10 cellular contexts compared by ENCODE assay signal in the genomic region with DNA sequence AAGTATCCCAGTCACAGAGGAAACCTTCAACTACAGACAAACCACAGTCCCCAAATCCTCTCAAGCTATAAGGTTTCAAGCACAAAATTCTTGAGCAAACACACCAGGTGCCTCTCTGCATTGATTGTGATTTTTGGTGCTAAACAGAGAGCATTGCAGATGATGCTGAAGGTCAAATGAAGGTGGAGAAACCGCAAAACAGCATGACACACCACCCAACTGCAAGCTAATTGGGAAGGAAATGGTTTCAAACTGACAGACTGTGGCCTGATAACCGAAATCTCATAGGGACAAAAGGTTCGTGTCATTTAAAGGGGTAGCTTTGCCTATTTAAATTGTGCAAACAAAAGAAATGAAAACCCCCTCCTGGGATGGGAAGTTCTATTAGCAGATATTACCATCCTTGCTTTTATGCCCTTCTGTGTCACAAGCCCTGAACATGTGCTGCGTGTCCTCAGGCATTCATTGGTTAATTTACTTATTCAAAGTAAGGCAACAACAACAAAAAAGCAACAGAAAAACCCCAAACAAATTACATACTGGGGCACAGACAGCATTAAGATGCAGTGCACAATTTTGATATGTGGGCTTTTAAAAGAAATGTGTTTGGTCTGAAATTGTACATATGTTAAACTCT.
DNase-seq lines count a peak whose midpoint lies in the region; ATAC-seq and TF ChIP-seq lines count a peak whose summit lies in the region.
"Had no signal": no experiment of that assay in that cellular context is flagged by ENCODE, and none has a peak within 500 bp of the region (broad histone marks: within the 10 kb centered on the region; RNA-seq: fewer than 3 reads in every experiment).

No MANE protein-coding gene starts in this region.

- H3K27me3 ChIP-seq in adrenal gland: no peaks in the 10 kb centered on the region
- no peaks in the 10 kb centered on the region for H3K27me3 ChIP-seq in HAP-1 (ENCODE audit: low read depth)

- no peak overlapping the region for H3K27ac ChIP-seq in adrenal gland

- CTCF ChIA-PET in activated CD8-positive, alpha-beta T cell treated with anti-CD3 and anti-CD28 coated beads for 36 hours (lab: Charles Lee): no interaction called here

- H3K4me1 Mint-ChIP-seq in activated CD8-positive, alpha-beta T cell treated with anti-CD3 and anti-CD28 coated beads for 36 hours (ENCODE audit: low read depth): peaks cover 7% of the 10 kb centered on the region
- H3K4me1 Mint-ChIP-seq: memory B cell had no signal

- no peaks in the 10 kb centered on the region for H3K36me3 ChIP-seq in adrenal gland (replicated peaks in 1 of 2)
- no peaks in the 10 kb centered on the region for H3K36me3 ChIP-seq in HAP-1 (replicated peaks)

- POLR2A ChIA-PET in activated CD8-positive, alpha-beta T cell treated with anti-CD3 and anti-CD28 coated beads for 36 hours (lab: Charles Lee): no interaction called here

- no peak for TF ChIP-seq CTCF in GM13977 (IDR thresholded peaks at IDR 0.05; ENCODE audit: extremely low read depth, insufficient read depth, missing control alignments)
- no peak for TF ChIP-seq CTCF in activated CD8-positive, alpha-beta T cell treated with anti-CD3 and anti-CD28 coated beads for 36 hours (IDR thresholded peaks at IDR 0.05)
- TF ChIP-seq CTCF in adrenal gland (IDR thresholded peaks at IDR 0.05): no peak

- H3K9me3 ChIP-seq in adrenal gland (replicated peaks in 1 of 3) (peaks cover 0 to 6% (median 0%) of the 10 kb centered on the region in 3 donors), HAP-1 (no peaks in the 10 kb centered on the region)

- H3K4me3 Mint-ChIP-seq in activated CD8-positive, alpha-beta T cell treated with anti-CD3 and anti-CD28 coated beads for 36 hours: no peak overlapping the region
- H3K4me3 Mint-ChIP-seq: memory B cell had no signal

- H3K9me3 Mint-ChIP-seq in activated CD8-positive, alpha-beta T cell treated with anti-CD3 and anti-CD28 coated beads for 36 hours: no peaks in the 10 kb centered on the region
- H3K9me3 Mint-ChIP-seq: memory B cell had no signal

- no peak for TF ChIP-seq POLR2A in adrenal gland (IDR thresholded peaks at IDR 0.05)

- DNase-seq in GM13977 (ENCODE audit: low spot score) (peak; percentile 36), SW480 (ENCODE audit: low spot score) (no peak), adrenal gland (no peak), islet precursor cell (no peak), HAP-1 (ENCODE audit: low spot score in 2 of 2) (no peak)
- peak; percentile 34 for DNase-seq in activated CD8-positive, alpha-beta T cell treated with anti-CD3 and anti-CD28 coated beads for 36 hours
- DNase-seq: cerebellar nuclear complex had no signal

- H3K4me1 ChIP-seq in adrenal gland (replicated peaks in 1 of 2) (no peaks in the 10 kb centered on the region), HAP-1 (peaks cover 14% of the 10 kb centered on the region)

- in situ Hi-C loops in GM13977 (cut with MboI; ENCODE audit: low pct_unique_long_range_greater_than_20kb, low sequenced_read_pairs, unreplicated experiment): no loop called here
- in situ Hi-C loops in HAP-1 (cut with MboI; ENCODE audit: low sequenced_read_pairs): no loop called here

- intact Hi-C loops in activated CD8-positive, alpha-beta T cell treated with anti-CD3 and anti-CD28 coated beads for 36 hours (cut with micrococcal nuclease): no loop called here
- intact Hi-C loops in adrenal gland (cut with DNase I): no loop called here

- WGBS in adrenal gland, 4 donors: 62 to 76% (median 65%) methylated on average over 4 of the region's 4 CpGs

- no peak overlapping the region for H3K27ac Mint-ChIP-seq in activated CD8-positive, alpha-beta T cell treated with anti-CD3 and anti-CD28 coated beads for 36 hours
- H3K27ac Mint-ChIP-seq: memory B cell had no signal

- ATAC-seq in GM21367 (IDR thresholded peaks at IDR 0.05; ENCODE audit: unreplicated experiment): peak; percentile 79
- peak; percentile 67 for ATAC-seq in HG03439 (IDR thresholded peaks at IDR 0.05; ENCODE audit: unreplicated experiment)
- ATAC-seq in activated CD8-positive, alpha-beta T cell treated with anti-CD3 and anti-CD28 coated beads for 36 hours: peak; percentile 45

- H3K27me3 Mint-ChIP-seq in activated CD8-positive, alpha-beta T cell treated with anti-CD3 and anti-CD28 coated beads for 36 hours: peaks cover 4% of the 10 kb centered on the region

- H3K36me3 Mint-ChIP-seq in activated CD8-positive, alpha-beta T cell treated with anti-CD3 and anti-CD28 coated beads for 36 hours (ENCODE audit: low read depth): no peaks in the 10 kb centered on the region
- H3K36me3 Mint-ChIP-seq: memory B cell had no signal

- no peak overlapping the region for H3K4me3 ChIP-seq in adrenal gland
- H3K4me3 ChIP-seq in HAP-1: no peak overlapping the region

Comparison
In these comparisons a context has a peak if more than half of its experiments do, and no peak if none do; other contexts are left out.
1. DNase-seq: peak in GM13977 (single experiment) and activated CD8-positive, alpha-beta T cell treated with anti-CD3 and anti-CD28 coated beads for 36 hours (single experiment); none in SW480 (single experiment), adrenal gland (0 of 7), islet precursor cell (single experiment) and HAP-1 (0 of 2).
2. Peak in every context shown above with its lines, with median percentiles within 50 percentile points of each other: ATAC-seq.